8 cellular contexts compared by ENCODE assay signal in genomic region chr6:14108571-14109410, GRCh38. TPM values are rescaled to one million over a fixed set of nuclear protein-coding genes. Genes with fewer than 3 reads are reported as not detected.
DNase-seq lines count a peak whose midpoint lies in the region; ATAC-seq and TF ChIP-seq lines count a peak whose summit lies in the region.

No MANE protein-coding gene starts in this region.

- H3T11ph ChIP-seq in H9 (ENCODE audit: low read length): no peak overlapping the region

- no peak overlapping the region for H2BK20ac ChIP-seq in H9 (ENCODE audit: low read depth, low read length, poor library complexity, severe bottlenecking)

- no CpG with 5 or more reads among the region's 14 CpGs for WGBS in H9 (ENCODE audit: extremely low coverage, insufficient read length, low lambda C conversion rate)

- no peak overlapping the region for H3K18ac ChIP-seq in H9 (ENCODE audit: insufficient read length, low read depth, low read length)

- H3F3A ChIP-seq in DOHH2 (ENCODE audit: control insufficient read depth, insufficient read depth): peaks cover 25% of the 10 kb centered on the region

- no peaks in the 10 kb centered on the region for H3K9me2 ChIP-seq in DOHH2 (replicated peaks; ENCODE audit: control insufficient read depth, low read length)

- H2AK5ac ChIP-seq in H9 (ENCODE audit: insufficient read length, low read length): no peak overlapping the region

- no peak overlapping the region for H4K8ac ChIP-seq in H9 (replicated peaks; ENCODE audit: insufficient read length, low read depth, low read length)

- H4K20me1 ChIP-seq in DOHH2 (ENCODE audit: control insufficient read depth, insufficient read depth, low read depth, low read length): no peaks in the 10 kb centered on the region
- H4K20me1 ChIP-seq in H9 (ENCODE audit: control insufficient read depth, insufficient read depth, insufficient read length): no peaks in the 10 kb centered on the region

- H2AFZ ChIP-seq in H9 (ENCODE audit: low read length): no peak overlapping the region

- H3K79me2 ChIP-seq in DOHH2 (ENCODE audit: control insufficient read depth, low read length) (no peaks in the 10 kb centered on the region), H9 (ENCODE audit: insufficient read depth, low read length) (no peaks in the 10 kb centered on the region)

- H3K4me3 Mint-ChIP-seq in osteocyte (ENCODE audit: unreplicated experiment) (no peak overlapping the region), H9 (no peak overlapping the region)

- H3K23ac ChIP-seq in H9 (ENCODE audit: insufficient read length, low read depth, low read length): no peak overlapping the region

- no peak overlapping the region for H2BK12ac ChIP-seq in H9 (ENCODE audit: insufficient read length, low read depth, low read length)

- H3K36me3 ChIP-seq in DOHH2 (ENCODE audit: control insufficient read depth, low read length): peaks cover 10% of the 10 kb centered on the region

- no peak overlapping the region for H4K91ac ChIP-seq in H9 (ENCODE audit: insufficient read length, low read depth, low read length)

- no peak overlapping the region for H3K4ac ChIP-seq in H9 (ENCODE audit: low read depth, low read length)

- H3K4me1 ChIP-seq in DOHH2 (ENCODE audit: control insufficient read depth, low read length) (peaks cover 59% of the 10 kb centered on the region), H9 (ENCODE audit: insufficient read depth, low read length) (no peaks in the 10 kb centered on the region)

- H3K36me3 Mint-ChIP-seq in osteocyte (ENCODE audit: unreplicated experiment): no peaks in the 10 kb centered on the region
- peaks cover 14 to 21% (median 16%) of the 10 kb centered on the region in 3 experiments for H3K36me3 Mint-ChIP-seq in H9 (ENCODE audit: insufficient read depth in 1 of 3, low read depth in 3 of 3)

- no peak overlapping the region for H4K5ac ChIP-seq in H9 (ENCODE audit: insufficient read length, low read depth, low read length)

- TF ChIP-seq CTCF in DOHH2 (IDR thresholded peaks at IDR 0.05; ENCODE audit: low read depth, low read length, poor library complexity, severe bottlenecking) (no peak), osteocyte (IDR thresholded peaks at IDR 0.05) (no peak), H9 (conservative IDR thresholded peaks at IDR 0.05) (no peak)

- no peak overlapping the region for H2BK15ac ChIP-seq in H9 (ENCODE audit: low read depth, low read length)

- no peaks in the 10 kb centered on the region for H3K9me3 Mint-ChIP-seq in osteocyte (ENCODE audit: unreplicated experiment)
- peaks cover 20 to 22% of the 10 kb centered on the region in 2 experiments for H3K9me3 Mint-ChIP-seq in H9

- ATAC-seq in GM19372 (IDR thresholded peaks at IDR 0.05; ENCODE audit: low read depth, unreplicated experiment) (peak; percentile 58), HG03342 (IDR thresholded peaks at IDR 0.05; ENCODE audit: unreplicated experiment) (peak; percentile 67), left lobe of liver (peak; percentile 54)

- no peak overlapping the region for H3K9ac ChIP-seq in H9 (ENCODE audit: extremely low read depth, insufficient read length, low read length)

- H3K4me2 ChIP-seq in DOHH2 (ENCODE audit: low read length) (peak overlapping the region; percentile 89), H9 (ENCODE audit: insufficient read depth, insufficient read length, low read length) (no peak overlapping the region)

- H3K27ac ChIP-seq in DOHH2 (ENCODE audit: low read depth, low read length) (peak overlapping the region; percentile 88), H9 (ENCODE audit: insufficient read length, low read depth, low read length) (no peak overlapping the region)

- peak; percentile 94 for DNase-seq in SKM-1 (lab: John Stamatoyannopoulos, UW; ENCODE audit: unreplicated experiment)
- DNase-seq in left lobe of liver (ENCODE audit: low spot score): no peak
- no peak for DNase-seq in posterior vena cava (ENCODE audit: low spot score)
- no peak for DNase-seq in osteocyte (ENCODE audit: extremely low spot score, unreplicated experiment)
- no peak for DNase-seq in H9

- H3K9me3 ChIP-seq in DOHH2 (ENCODE audit: control insufficient read depth, insufficient read depth, low read length) (peaks cover 12% of the 10 kb centered on the region), H9 (ENCODE audit: control insufficient read depth, low read depth, low read length) (peaks cover 16% of the 10 kb centered on the region)

- no peaks in the 10 kb centered on the region for H3K23me2 ChIP-seq in H9 (ENCODE audit: insufficient read length, low read depth, low read length, poor library complexity, severe bottlenecking)

- H3K27me3 Mint-ChIP-seq in osteocyte (ENCODE audit: unreplicated experiment): peaks cover 40% of the 10 kb centered on the region
- H3K27me3 Mint-ChIP-seq in H9 (ENCODE audit: low read depth): peaks cover 14% of the 10 kb centered on the region

- H3K14ac ChIP-seq in H9 (ENCODE audit: insufficient read depth, low read length): no peak overlapping the region

- intact Hi-C loops in posterior vena cava (cut with DNase I): no loop called here

- no peak overlapping the region for H3K56ac ChIP-seq in H9 (ENCODE audit: insufficient read length, low read depth, low read length)

- peak overlapping the region; percentile 65 for H3K4me3 ChIP-seq in DOHH2 (ENCODE audit: low read length)

- no peaks in the 10 kb centered on the region for H3K27me3 ChIP-seq in DOHH2 (ENCODE audit: control insufficient read depth, low read length)
- no peaks in the 10 kb centered on the region for H3K27me3 ChIP-seq in H9 (ENCODE audit: insufficient read depth, low read length)

- H3K4me1 Mint-ChIP-seq in osteocyte (ENCODE audit: unreplicated experiment): no peaks in the 10 kb centered on the region
- H3K4me1 Mint-ChIP-seq in H9: 0 out of 4 replicates have a peak, but pooled peaks cover 0 to 3% of the 10 kb centered on the region in 2 experiments

- H2BK5ac ChIP-seq in H9 (ENCODE audit: insufficient read length, low read length): no peak overlapping the region

- H3K27ac Mint-ChIP-seq in osteocyte (ENCODE audit: unreplicated experiment): no peak overlapping the region
- no peak overlapping the region for H3K27ac Mint-ChIP-seq in H9

- no peaks in the 10 kb centered on the region for H3K79me1 ChIP-seq in H9 (ENCODE audit: insufficient read depth, low read depth, low read length, poor library complexity, severe bottlenecking)

- no peak overlapping the region for H2BK120ac ChIP-seq in H9 (ENCODE audit: low read depth, low read length, poor library complexity, severe bottlenecking)

RNA-seq across cellular contexts. Expression of gene CD83, which starts 8.8 kb away (rescaled TPM):
- total RNA-seq in left lobe of liver (0.38 TPM), posterior vena cava (1 to 10 TPM; 1.3 to 2.9 TPM), osteocyte (1.4 and 1.6 TPM in 2 replicates), H9 (2021) (6.5 and 7.0 TPM in 2 replicates)
